ENCODE assay signal across 1 cellular context in the genomic region with DNA sequence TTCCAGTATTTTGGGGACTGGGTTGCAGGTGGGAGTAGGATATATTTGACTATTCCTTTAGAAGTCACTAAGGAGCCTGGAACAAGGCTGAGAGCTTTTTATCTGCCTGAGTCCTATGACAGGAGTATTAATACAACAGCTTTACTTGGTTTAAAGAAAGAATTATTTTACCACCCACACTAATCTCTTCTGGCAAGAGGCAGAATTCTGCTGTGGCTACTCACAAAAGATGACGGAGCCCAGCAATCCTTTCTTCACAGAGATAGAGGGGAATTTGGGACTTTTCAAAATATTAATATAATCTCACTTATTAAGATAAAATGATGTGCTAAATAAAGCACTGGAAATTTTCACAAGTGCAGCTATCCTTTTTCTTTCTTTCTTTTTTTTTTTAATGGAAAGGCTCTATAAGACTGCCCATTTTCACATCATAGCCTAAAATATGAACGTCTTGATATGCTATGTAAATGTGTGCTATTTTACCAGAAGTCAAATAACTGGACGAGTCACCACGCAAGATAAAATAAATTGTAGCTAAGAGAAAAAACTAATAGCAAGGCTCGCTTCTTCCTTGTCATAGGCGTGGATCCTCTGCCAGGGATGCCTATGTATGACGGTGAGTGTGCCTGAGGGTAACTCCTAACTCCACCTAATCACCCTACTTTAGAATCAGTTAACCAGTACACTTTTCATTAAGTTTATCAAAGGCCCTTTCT.
TF ChIP-seq lines count a peak whose summit lies in the region.

No MANE protein-coding gene starts in this region.

TF ChIP-seq in A549, 52 proteins besides CTCF, POLR2A, EP300 and RAD21:
- TF ChIP-seq ZFP36 (IDR thresholded peaks at IDR 0.05; ENCODE audit: borderline replicate concordance, partially characterized antibody) (no peak), POLR2AphosphoS2 (conservative IDR thresholded peaks at IDR 0.05; ENCODE audit: low read length) (no peak), FOSB (CRISPR knock-in tag; IDR thresholded peaks at IDR 0.05) (no peak), KDM1A (IDR thresholded peaks at IDR 0.05; ENCODE audit: low read depth) (no peak), MAX (IDR thresholded peaks at IDR 0.05) (no peak), CHD2 (IDR thresholded peaks at IDR 0.05; ENCODE audit: low read length, partially characterized antibody) (no peak), EHF (CRISPR knock-in tag; IDR thresholded peaks at IDR 0.05) (no peak)
